In genomic region chr16:56708821-56709685, GRCh38 we compare ENCODE assay signal across 1 cellular context.
TF ChIP-seq lines count a peak whose summit lies in the region.

No MANE protein-coding gene starts in this region.

TF ChIP-seq in H1, 55 proteins besides CTCF, POLR2A, EP300 and RAD21:
- TF ChIP-seq RFX5 (IDR thresholded peaks at IDR 0.05; ENCODE audit: borderline replicate concordance, low read depth, low read length) (no peak), SIRT6 (IDR thresholded peaks at IDR 0.05; ENCODE audit: low read length) (no peak), GTF2F1 (IDR thresholded peaks at IDR 0.05; ENCODE audit: borderline replicate concordance, low read depth, low read length) (no peak), EGR1 (IDR thresholded peaks at IDR 0.05; ENCODE audit: borderline replicate concordance, low read depth, low read length) (no peak), NRF1 (IDR thresholded peaks at IDR 0.05; ENCODE audit: low read depth, low read length) (no peak), SRF (IDR thresholded peaks at IDR 0.05; ENCODE audit: low read depth, low read length) (no peak), SP2 (IDR thresholded peaks at IDR 0.05; ENCODE audit: low read length) (no peak), KDM4A (IDR thresholded peaks at IDR 0.05; ENCODE audit: low read depth, low read length, severe bottlenecking) (no peak), RNF2 (IDR thresholded peaks at IDR 0.05; ENCODE audit: borderline replicate concordance, low read depth, low read length, missing control alignments, poor library complexity, severe bottlenecking) (no peak), CBX8 (IDR thresholded peaks at IDR 0.05; ENCODE audit: borderline replicate concordance, low read depth, low read length) (no peak), ATF2 (IDR thresholded peaks at IDR 0.05; ENCODE audit: low read length) (no peak), HDAC2 (IDR thresholded peaks at IDR 0.05; ENCODE audit: borderline replicate concordance in 1 of 2, low read depth in 2 of 2, low read length in 2 of 2) (no peak), HDAC6 (IDR thresholded peaks at IDR 0.05; ENCODE audit: low read depth, low read length) (no peak)
